In the genomic region with DNA sequence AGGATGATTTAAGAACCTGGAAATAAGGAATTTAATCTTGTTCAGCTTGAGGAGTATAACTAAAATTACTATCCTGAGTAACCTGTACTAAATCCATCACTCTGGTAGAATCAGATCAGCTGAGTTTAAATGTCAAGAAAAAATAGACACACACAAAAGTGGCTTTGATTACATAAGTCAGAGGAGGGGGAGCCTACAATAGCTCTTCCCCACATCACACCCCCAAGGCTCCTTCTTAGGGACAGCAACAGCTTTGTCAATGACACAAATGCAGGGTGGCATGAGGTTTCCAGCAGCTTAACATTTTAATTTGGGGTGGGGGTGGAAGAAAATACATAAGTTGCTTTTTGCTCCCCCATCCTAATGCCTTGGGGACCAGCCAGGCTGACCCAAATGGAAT, we compare ENCODE assay signal across 32 cellular contexts. TPM values are rescaled to one million over a fixed set of nuclear protein-coding genes. Genes with fewer than 3 reads are reported as not detected.
DNase-seq lines count a peak whose midpoint lies in the region; ATAC-seq and TF ChIP-seq lines count a peak whose summit lies in the region.
"Had no signal": no experiment of that assay in that cellular context is flagged by ENCODE, and none has a peak within 500 bp of the region (broad histone marks: within the 10 kb centered on the region; RNA-seq: fewer than 3 reads in every experiment).

No MANE protein-coding gene starts in this region.

- TF ChIP-seq POLR2A in esophagus muscularis mucosa (IDR thresholded peaks at IDR 0.05; ENCODE audit: low read depth) = no peak

- DNase-seq in activated CD4-positive, alpha-beta memory T cell treated with anti-CD3 and anti-CD28 coated beads, Interleukin-2, amount 10 ng/mL, durations not matched to agents 7 days and 5 days = no peak
- DNase-seq in activated CD4-positive, alpha-beta memory T cell treated with anti-CD3 and anti-CD28 coated beads for 36 hours = no peak
- DNase-seq in T-cell = no peak
- no peak for DNase-seq in central memory CD8-positive, alpha-beta T cell (ENCODE audit: low spot score in 2 of 2)
- peak; percentile 71 for DNase-seq in putamen (ENCODE audit: low spot score)
- no peak for DNase-seq in NCI-H524 (lab: John Stamatoyannopoulos, UW)
- DNase-seq in esophagus muscularis mucosa (ENCODE audit: extremely low spot score) = no peak
- no peak for DNase-seq in NCI-H1436 treated with DMSO at 0.1 percent for 48 hours (lab: John Stamatoyannopoulos, UW)
- DNase-seq: activated CD4-positive, alpha-beta T cell treated with anti-CD3 and anti-CD28 coated beads, Interleukin-2, amount 50 U/mL, for 4 hours; activated CD8-positive, alpha-beta memory T cell treated with anti-CD3 and anti-CD28 coated beads, Interleukin-2, amount 50 U/mL, for 48 hours; activated effector memory CD4-positive, alpha-beta T cell treated with anti-CD3 and anti-CD28 coated beads, Interleukin-2, amount 50 U/mL, for 16 hours; cerebellar nuclear complex; left cardiac atrium; NCI-H1694; NCI-H446 treated with DMSO at 0.1 percent for 48 hours; NCI-H82; ovary; Peyer's patch; retina; stimulated activated naive CD4-positive, alpha-beta T cell; SW 1271; upper lobe of right lung had no signal

- H3K4me1 Mint-ChIP-seq in activated CD4-positive, alpha-beta memory T cell treated with anti-CD3 and anti-CD28 coated beads, Interleukin-2, amount 10 ng/mL, durations not matched to agents 7 days and 5 days = peaks cover 49% of the 10 kb centered on the region
- H3K4me1 Mint-ChIP-seq in activated CD4-positive, alpha-beta memory T cell treated with anti-CD3 and anti-CD28 coated beads for 36 hours (ENCODE audit: low read depth) = peaks cover 57% of the 10 kb centered on the region
- H3K4me1 Mint-ChIP-seq in T-cell = peaks cover 36 to 66% (median 46%) of the 10 kb centered on the region in 3 donors
- peaks cover 53% of the 10 kb centered on the region for H3K4me1 Mint-ChIP-seq in central memory CD8-positive, alpha-beta T cell
- H3K4me1 Mint-ChIP-seq: WTC11 had no signal

- CTCF ChIA-PET in activated CD4-positive, alpha-beta memory T cell treated with anti-CD3 and anti-CD28 coated beads, Interleukin-2, amount 10 ng/mL, durations not matched to agents 7 days and 5 days (lab: Charles Lee) = no interaction called here
- CTCF ChIA-PET in activated CD4-positive, alpha-beta memory T cell treated with anti-CD3 and anti-CD28 coated beads for 36 hours (lab: Charles Lee) = no interaction called here
- CTCF ChIA-PET in T-cell (lab: Charles Lee) = interaction anchor here in 1 of 2 donors (0.6 to 0.7 kb wide), 4 partner anchors 9 to 221 kb away, joined by 3 read pairs; no protein-coding TSS in a partner anchor

- no peaks in the 10 kb centered on the region for H3K27me3 ChIP-seq in esophagus muscularis mucosa
- H3K27me3 ChIP-seq: gastroesophageal sphincter, ovary, Peyer's patch, suprapubic skin, upper lobe of right lung had no signal

- H3K36me3 Mint-ChIP-seq in activated CD4-positive, alpha-beta memory T cell treated with anti-CD3 and anti-CD28 coated beads, Interleukin-2, amount 10 ng/mL, durations not matched to agents 7 days and 5 days (ENCODE audit: low read depth) = peaks cover 89% of the 10 kb centered on the region
- H3K36me3 Mint-ChIP-seq in activated CD4-positive, alpha-beta memory T cell treated with anti-CD3 and anti-CD28 coated beads for 36 hours = peaks cover 83% of the 10 kb centered on the region
- H3K36me3 Mint-ChIP-seq in T-cell = peaks cover 81% of the 10 kb centered on the region
- peaks cover 95% of the 10 kb centered on the region for H3K36me3 Mint-ChIP-seq in central memory CD8-positive, alpha-beta T cell (ENCODE audit: insufficient read depth)

- no peak overlapping the region for H3K4me3 ChIP-seq in esophagus muscularis mucosa
- H3K4me3 ChIP-seq: gastroesophageal sphincter, lung, ovary, Peyer's patch, skin epidermis, suprapubic skin, upper lobe of right lung had no signal

- H3K27me3 Mint-ChIP-seq in activated CD4-positive, alpha-beta memory T cell treated with anti-CD3 and anti-CD28 coated beads, Interleukin-2, amount 10 ng/mL, durations not matched to agents 7 days and 5 days = no peaks in the 10 kb centered on the region
- H3K27me3 Mint-ChIP-seq in activated CD4-positive, alpha-beta memory T cell treated with anti-CD3 and anti-CD28 coated beads for 36 hours = no peaks in the 10 kb centered on the region
- H3K27me3 Mint-ChIP-seq in T-cell = no peaks in the 10 kb centered on the region
- no peaks in the 10 kb centered on the region for H3K27me3 Mint-ChIP-seq in central memory CD8-positive, alpha-beta T cell
- H3K27me3 Mint-ChIP-seq: brain had no signal

- no peak for TF ChIP-seq EP300 in esophagus muscularis mucosa (IDR thresholded peaks at IDR 0.05)

- peak overlapping the region; percentile 6 for H3K27ac Mint-ChIP-seq in activated CD4-positive, alpha-beta memory T cell treated with anti-CD3 and anti-CD28 coated beads, Interleukin-2, amount 10 ng/mL, durations not matched to agents 7 days and 5 days
- no peak overlapping the region for H3K27ac Mint-ChIP-seq in activated CD4-positive, alpha-beta memory T cell treated with anti-CD3 and anti-CD28 coated beads for 36 hours
- H3K27ac Mint-ChIP-seq in T-cell = peak overlapping the region; percentile 49 to 73
- peak overlapping the region; percentile 64 for H3K27ac Mint-ChIP-seq in central memory CD8-positive, alpha-beta T cell (ENCODE audit: low read depth)
- H3K27ac Mint-ChIP-seq: WTC11 had no signal

- no peak for ATAC-seq in T-cell (replicated peaks in 1 of 4)
- no peak for ATAC-seq in central memory CD8-positive, alpha-beta T cell (replicated peaks; ENCODE audit: extremely low read depth, poor library complexity, severe bottlenecking)
- ATAC-seq: gastroesophageal sphincter, left cardiac atrium, upper lobe of right lung, WTC11 had no signal

- TF ChIP-seq CTCF in esophagus muscularis mucosa (IDR thresholded peaks at IDR 0.05) = no peak

- no peak overlapping the region for H3K27ac ChIP-seq in esophagus muscularis mucosa (replicated peaks in 1 of 4)
- H3K27ac ChIP-seq: gastroesophageal sphincter, ovary, Peyer's patch, skin epidermis, suprapubic skin, upper lobe of right lung had no signal

- POLR2A ChIA-PET in activated CD4-positive, alpha-beta memory T cell treated with anti-CD3 and anti-CD28 coated beads, Interleukin-2, amount 10 ng/mL, durations not matched to agents 7 days and 5 days (lab: Charles Lee) = interaction anchor here (0.6 to 18.8 kb wide), 3 partner anchors 10 to 49 kb away, joined by 3 to 214 read pairs (median 30); partner anchors contain the start of gene NUP210L
- POLR2A ChIA-PET in activated CD4-positive, alpha-beta memory T cell treated with anti-CD3 and anti-CD28 coated beads for 36 hours (lab: Charles Lee) = no interaction called here
- POLR2A ChIA-PET in T-cell (lab: Charles Lee) = interaction anchor here (0.6 to 1.2 kb wide), 4 partner anchors 13 to 174 kb away, joined by 3 to 4 read pairs (median 4); no protein-coding TSS in a partner anchor

- no peak overlapping the region for H3K4me3 Mint-ChIP-seq in activated CD4-positive, alpha-beta memory T cell treated with anti-CD3 and anti-CD28 coated beads, Interleukin-2, amount 10 ng/mL, durations not matched to agents 7 days and 5 days
- H3K4me3 Mint-ChIP-seq in activated CD4-positive, alpha-beta memory T cell treated with anti-CD3 and anti-CD28 coated beads for 36 hours = no peak overlapping the region
- H3K4me3 Mint-ChIP-seq in T-cell = no peak overlapping the region
- H3K4me3 Mint-ChIP-seq in central memory CD8-positive, alpha-beta T cell = no peak overlapping the region
- H3K4me3 Mint-ChIP-seq: brain, CD14-positive monocyte, WTC11 had no signal

- H3K36me3 ChIP-seq in esophagus muscularis mucosa = peaks cover 88 to 100% (median 96%) of the 10 kb centered on the region in 4 donors
- H3K36me3 ChIP-seq: ovary had no signal

- H3K4me1 ChIP-seq in esophagus muscularis mucosa = no peaks in the 10 kb centered on the region
- H3K4me1 ChIP-seq: gastroesophageal sphincter, Peyer's patch, suprapubic skin, upper lobe of right lung had no signal

- intact Hi-C loops in activated CD4-positive, alpha-beta memory T cell treated with anti-CD3 and anti-CD28 coated beads for 36 hours (cut with micrococcal nuclease) = no loop called here
- intact Hi-C loops in esophagus muscularis mucosa (cut with DNase I) = no loop called here

- H3K9me3 Mint-ChIP-seq in activated CD4-positive, alpha-beta memory T cell treated with anti-CD3 and anti-CD28 coated beads, Interleukin-2, amount 10 ng/mL, durations not matched to agents 7 days and 5 days = no peaks in the 10 kb centered on the region
- H3K9me3 Mint-ChIP-seq in activated CD4-positive, alpha-beta memory T cell treated with anti-CD3 and anti-CD28 coated beads for 36 hours = no peaks in the 10 kb centered on the region
- no peaks in the 10 kb centered on the region for H3K9me3 Mint-ChIP-seq in T-cell
- no peaks in the 10 kb centered on the region for H3K9me3 Mint-ChIP-seq in central memory CD8-positive, alpha-beta T cell
- H3K9me3 Mint-ChIP-seq: brain, CD14-positive monocyte, WTC11 had no signal

- H3K9me3 ChIP-seq in esophagus muscularis mucosa = no peaks in the 10 kb centered on the region
- H3K9me3 ChIP-seq: gastroesophageal sphincter, ovary, Peyer's patch, suprapubic skin, upper lobe of right lung had no signal

RNA-seq across cellular contexts. Expression of gene NUP210L, which starts 12.6 kb away (rescaled TPM):
- under 1 TPM; 0.05 to 0.08 TPM for total RNA-seq in activated CD4-positive, alpha-beta memory T cell treated with anti-CD3 and anti-CD28 coated beads, Interleukin-2, amount 10 ng/mL, durations not matched to agents 7 days and 5 days
- under 1 TPM; 0.05 to 0.12 TPM for total RNA-seq in activated CD4-positive, alpha-beta memory T cell treated with anti-CD3 and anti-CD28 coated beads for 36 hours
- total RNA-seq in T-cell = under 1 TPM; 0.10 to 0.35 (median 0.18) TPM
- total RNA-seq in esophagus muscularis mucosa = not detected
- total RNA-seq: gastroesophageal sphincter, H1, HT-29, suprapubic skin had no signal

RNA-seq across cellular contexts. Expression of gene TPM3, which starts 24.4 kb away (rescaled TPM):
- 100 to 1,000 TPM; 792 to 805 TPM for total RNA-seq in activated CD4-positive, alpha-beta memory T cell treated with anti-CD3 and anti-CD28 coated beads, Interleukin-2, amount 10 ng/mL, durations not matched to agents 7 days and 5 days
- total RNA-seq in activated CD4-positive, alpha-beta memory T cell treated with anti-CD3 and anti-CD28 coated beads for 36 hours = 100 to 1,000 TPM; 726 to 736 TPM
- 100 to 1,000 TPM; 340 to 396 (median 363) TPM for total RNA-seq in T-cell
- 100 to 1,000 TPM in 3 of 4 donors, 10 to 100 TPM in 1; 75.6 to 205 (median 131) TPM for total RNA-seq in esophagus muscularis mucosa

RNA-seq across cellular contexts. Expression of gene CFAP141, which starts 38.7 kb away (rescaled TPM):
- not detected for total RNA-seq in activated CD4-positive, alpha-beta memory T cell treated with anti-CD3 and anti-CD28 coated beads, Interleukin-2, amount 10 ng/mL, durations not matched to agents 7 days and 5 days
- total RNA-seq in activated CD4-positive, alpha-beta memory T cell treated with anti-CD3 and anti-CD28 coated beads for 36 hours = not detected
- not detected for total RNA-seq in T-cell
- total RNA-seq in esophagus muscularis mucosa = not detected
- total RNA-seq: gastroesophageal sphincter, H1, HT-29, left cardiac atrium, mononuclear cell, Peyer's patch, suprapubic skin, upper lobe of right lung, WTC11 had no signal

RNA-seq across cellular contexts. Expression of gene UBAP2L, which starts 53.3 kb away (rescaled TPM):
- total RNA-seq in activated CD4-positive, alpha-beta memory T cell treated with anti-CD3 and anti-CD28 coated beads, Interleukin-2, amount 10 ng/mL, durations not matched to agents 7 days and 5 days = 100 to 1,000 TPM; 155 to 157 TPM
- 100 to 1,000 TPM; 180 to 183 TPM for total RNA-seq in activated CD4-positive, alpha-beta memory T cell treated with anti-CD3 and anti-CD28 coated beads for 36 hours
- total RNA-seq in T-cell (100 to 1,000 TPM; 175 to 240 (median 192) TPM), esophagus muscularis mucosa (10 to 100 TPM; 53.6 to 79.7 (median 63.4) TPM)
